ENCODE assay signal across 8 cellular contexts in genomic region chr12:47838286-47838931, GRCh38. TPM values are rescaled to one million over a fixed set of nuclear protein-coding genes. Genes with fewer than 3 reads are reported as not detected.
A peak's percentile ranks its signal among the peaks of the same experiment; 100 is the strongest.
DNase-seq lines count a peak whose midpoint lies in the region; ATAC-seq and TF ChIP-seq lines count a peak whose summit lies in the region.

No MANE protein-coding gene starts in this region.

- intact Hi-C loops in stomach (cut with DNase I; ENCODE audit: low total_unique reads), result no loop called here

- peaks cover 0 to under 1% (median 0%) of the 10 kb centered on the region in 4 donors for H3K36me3 ChIP-seq in stomach

- DNase-seq in NCI-H2196 (lab: John Stamatoyannopoulos, UW; ENCODE audit: unreplicated experiment), result peak; percentile 17
- DNase-seq in NCI-H2196 treated with DMSO at 0.1 percent for 48 hours (lab: John Stamatoyannopoulos, UW; ENCODE audit: unreplicated experiment), result no peak
- peak; percentile 34 for DNase-seq in NCI-H2107 (lab: John Stamatoyannopoulos, UW)
- DNase-seq in astrocyte of the hippocampus (ENCODE audit: low read depth, low spot score), result peak; percentile 65
- DNase-seq in iPS-NIHi11 (ENCODE audit: low spot score), result peak; percentile 75
- no peak for DNase-seq in stomach
- no peak for DNase-seq in SIG-M5 (lab: John Stamatoyannopoulos, UW)

- peak in 4 of 7 experiments; percentile 23 to 52 (median 29) for TF ChIP-seq CTCF in stomach (IDR thresholded peaks at IDR 0.05)

- TF ChIP-seq POLR2A in stomach (IDR thresholded peaks at IDR 0.05), result no peak

- 39 to 46% (median 43%) methylated on average over 9 to 10 of the region's 10 CpGs for WGBS in stomach, 5 donors

- no peaks in the 10 kb centered on the region for H3K9me3 ChIP-seq in stomach

- H3K4me3 ChIP-seq in stomach, result no peak overlapping the region

- no peak overlapping the region for H3K27ac ChIP-seq in stomach

- no peak for TF ChIP-seq EP300 in stomach (IDR thresholded peaks at IDR 0.05)

- no peak for ATAC-seq in GM21528 (IDR thresholded peaks at IDR 0.05; ENCODE audit: low FRiP score, unreplicated experiment)

- H3K4me1 ChIP-seq in stomach, result peaks cover 0 to 29% (median 16%) of the 10 kb centered on the region in 4 donors

- H3K27me3 ChIP-seq in stomach, result no peaks in the 10 kb centered on the region

RNA-seq across cellular contexts. Expression of gene HDAC7, which starts 18.7 kb away (rescaled TPM):
- total RNA-seq in stomach, result 100 to 1,000 TPM in 2 of 5 donors, 10 to 100 TPM in 3; 32.1 to 313 (median 66.5) TPM
- 10 to 100 TPM; 22.8 to 30.7 (median 28.6) TPM for polyA plus RNA-seq in stomach

Comparison
In these comparisons a context has a peak if more than half of its experiments do, and no peak if none do; other contexts are left out.
1. DNase-seq: peak in NCI-H2196 (single experiment), NCI-H2107 (single experiment), astrocyte of the hippocampus (single experiment) and iPS-NIHi11 (single experiment); none in NCI-H2196 treated with DMSO at 0.1 percent for 48 hours (single experiment), stomach (single experiment) and SIG-M5 (single experiment).